8 cellular contexts compared by ENCODE assay signal in the genomic region with DNA sequence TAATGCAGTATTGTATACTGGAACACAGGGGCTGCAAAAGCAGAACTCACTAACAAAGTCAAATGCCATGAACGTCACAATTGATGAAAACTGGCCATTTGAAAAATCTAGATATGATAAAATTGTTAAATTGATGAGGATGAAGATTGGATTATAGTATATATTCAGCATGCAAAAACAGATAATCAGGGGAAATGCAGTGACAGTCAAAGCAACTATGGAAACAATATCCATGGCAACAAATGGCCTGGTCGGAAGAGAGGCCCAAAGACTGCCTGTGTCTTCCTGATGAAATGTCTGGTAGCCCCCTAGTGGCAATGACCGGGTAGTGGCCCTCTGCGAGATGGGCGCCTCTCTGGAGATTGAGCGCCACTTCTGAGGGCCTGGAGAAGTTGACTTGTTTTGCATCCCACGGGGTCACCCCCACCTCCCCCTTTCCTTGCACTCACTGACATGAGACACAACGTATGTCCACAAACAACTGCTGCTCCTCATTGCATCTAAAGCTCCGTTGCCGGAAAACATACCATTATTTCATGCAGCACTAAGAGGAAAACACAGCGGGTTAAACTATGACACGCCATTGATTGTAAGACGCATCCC. TPM values are rescaled to one million over a fixed set of nuclear protein-coding genes. Genes with fewer than 3 reads are reported as not detected.
DNase-seq lines count a peak whose midpoint lies in the region; ATAC-seq, FAIRE-seq and TF ChIP-seq lines count a peak whose summit lies in the region.

No MANE protein-coding gene starts in this region.

- intact Hi-C loops in mammary epithelial cell (cut with micrococcal nuclease), result no loop called here

- H3K27me3 ChIP-seq in mammary epithelial cell (ENCODE audit: insufficient read depth, low read length), result no peaks in the 10 kb centered on the region
- H3K27me3 ChIP-seq in keratinocyte (ENCODE audit: control insufficient read depth, extremely low read depth, insufficient read depth, low read length), result no peaks in the 10 kb centered on the region

- 0 out of 2 replicates have a peak overlapping the region, but pooled peaks have one; percentile 42 for H3K27ac Mint-ChIP-seq in WTC11

- H3K79me2 ChIP-seq in mammary epithelial cell (ENCODE audit: insufficient read depth, low read length) (no peaks in the 10 kb centered on the region), keratinocyte (ENCODE audit: control insufficient read depth, insufficient read depth, low read length) (no peaks in the 10 kb centered on the region)

- in situ Hi-C loops in mammary epithelial cell (cut with MboI; ENCODE audit: low sequenced_read_pairs in 2 of 2), result no loop called here

- H3K36me3 Mint-ChIP-seq in WTC11, result no peaks in the 10 kb centered on the region

- 45% methylated on average over 13 of the region's 13 CpGs for WGBS in mammary epithelial cell (ENCODE audit: low coverage, missing lambda C conversion rate)

- H3K4me2 ChIP-seq in mammary epithelial cell (ENCODE audit: insufficient read depth, low read depth, low read length), result no peak overlapping the region
- no peak overlapping the region for H3K4me2 ChIP-seq in keratinocyte (ENCODE audit: control insufficient read depth, extremely low read depth, insufficient read depth, low read depth, low read length)

- H3K36me3 ChIP-seq in mammary epithelial cell (ENCODE audit: insufficient read depth, low read length) (no peaks in the 10 kb centered on the region), keratinocyte (ENCODE audit: control insufficient read depth in 2 of 2, extremely low read depth in 1 of 2, insufficient read depth in 2 of 2, low read length in 2 of 2) (no peaks in the 10 kb centered on the region)

- H3K4me3 ChIP-seq in mammary epithelial cell (replicated peaks in 1 of 3; ENCODE audit: insufficient read depth in 1 of 3, low read depth in 2 of 3, low read length in 3 of 3) (no peak overlapping the region), keratinocyte (ENCODE audit: control insufficient read depth in 2 of 3, extremely low read depth in 1 of 3, insufficient read depth in 2 of 3, low read depth in 1 of 3, low read length in 3 of 3) (no peak overlapping the region)

- H3K27ac ChIP-seq in mammary epithelial cell (ENCODE audit: insufficient read depth, low read depth, low read length), result no peak overlapping the region
- H3K27ac ChIP-seq in keratinocyte (ENCODE audit: control insufficient read depth, insufficient read depth, low read length), result no peak overlapping the region

- BruUV-seq in mammary epithelial cell (replicated peaks; lab: Mats Ljungman, UMichigan), result no TSS peak

- H3K9me3 ChIP-seq in mammary epithelial cell (replicated peaks; ENCODE audit: insufficient read depth, low read length) (no peaks in the 10 kb centered on the region), keratinocyte (ENCODE audit: control insufficient read depth, low read depth, low read length) (no peaks in the 10 kb centered on the region)

- TF ChIP-seq CTCF in WTC11 (IDR thresholded peaks at IDR 0.05) (peak; percentile 90), mammary epithelial cell (conservative IDR thresholded peaks at IDR 0.05 in 1 of 2, IDR thresholded peaks at IDR 0.05 in 1 of 2; ENCODE audit: extremely low read depth in 1 of 2, insufficient read depth in 1 of 2, low read depth in 1 of 2, low read length in 2 of 2) (peak; percentile 95 to 98), keratinocyte (optimal IDR thresholded peaks at IDR 0.05 in 1 of 3, IDR thresholded peaks at IDR 0.05 in 1 of 3, conservative IDR thresholded peaks at IDR 0.05 in 1 of 3; ENCODE audit: extremely low read depth in 1 of 3, insufficient read depth in 2 of 3, low read length in 3 of 3) (peak; percentile 91 to 93 (median 92))

- peak; percentile 69 for FAIRE-seq in keratinocyte (lab: Jason Lieb, UNC)

- H3K4me1 ChIP-seq in mammary epithelial cell (ENCODE audit: insufficient read depth, low read length) (peaks cover 2% of the 10 kb centered on the region), keratinocyte (ENCODE audit: control insufficient read depth, extremely low read depth, insufficient read depth, low read length) (peaks cover 5% of the 10 kb centered on the region)

- H4K20me1 ChIP-seq in mammary epithelial cell (ENCODE audit: insufficient read depth, low read length) (no peaks in the 10 kb centered on the region), keratinocyte (ENCODE audit: control insufficient read depth, extremely low read depth, insufficient read depth, low read length) (no peaks in the 10 kb centered on the region)

- H3K9ac ChIP-seq in mammary epithelial cell (ENCODE audit: insufficient read depth, low read length), result no peak overlapping the region
- no peak overlapping the region for H3K9ac ChIP-seq in keratinocyte (ENCODE audit: control insufficient read depth, extremely low read depth, insufficient read depth, low read length)

- peak; percentile 87 for DNase-seq in AG08396 (ENCODE audit: low spot score)
- peak; percentile 51 for DNase-seq in NCI-H2196 treated with DMSO at 0.1 percent for 48 hours (lab: John Stamatoyannopoulos, UW; ENCODE audit: unreplicated experiment)
- DNase-seq in WTC11 (ENCODE audit: low spot score), result peak; percentile 84
- DNase-seq in mammary epithelial cell, result peak; percentile 71
- DNase-seq in keratinocyte (ENCODE audit: low read depth, low spot score), result no peak
- DNase-seq in stimulated activated CD4-positive, alpha-beta T cell treated with anti-CD3 and anti-CD28 coated beads, Interleukin-1b, Interleukin-23, amount 100 ng/mL, for 48 hours, result peak; percentile 66

- H3K27me3 Mint-ChIP-seq in WTC11 (ENCODE audit: low read depth), result no peaks in the 10 kb centered on the region

- no peak overlapping the region for H3K4me3 Mint-ChIP-seq in WTC11

- no peak overlapping the region for H2AFZ ChIP-seq in mammary epithelial cell (ENCODE audit: low read depth, low read length)
- no peak overlapping the region for H2AFZ ChIP-seq in keratinocyte (ENCODE audit: control insufficient read depth, low read length)

- ATAC-seq in GM19452 (IDR thresholded peaks at IDR 0.05; ENCODE audit: unreplicated experiment) (peak; percentile 56), WTC11 (peak; percentile 62), GM18907 (IDR thresholded peaks at IDR 0.05; ENCODE audit: unreplicated experiment) (no peak)

- H3K9me3 Mint-ChIP-seq in WTC11, result no peaks in the 10 kb centered on the region

- dilution Hi-C loops in mammary epithelial cell (cut with HindIII; ENCODE audit: low sequenced_read_pairs), result no loop called here
- dilution Hi-C loops in keratinocyte (cut with MboI; ENCODE audit: extremely low pct_ligation_motif_present, low sequenced_read_pairs), result loop anchor here (25.0 kb wide), 1 partner anchor 132 kb away; the partner anchor contains the start of genes MUCL3 and SFTA2

- no peaks in the 10 kb centered on the region for H3K9me1 ChIP-seq in keratinocyte (ENCODE audit: control insufficient read depth, extremely low read depth, insufficient read depth, low read length)

- CTCF ChIA-PET in WTC11 (lab: Charles Lee) (interaction anchor here (1.0 to 4.9 kb wide), 14 partner anchors 11 to 390 kb away, joined by 3 to 124 read pairs (median 6); partner anchors contain the start of genes MUCL3 and VARS2), mammary epithelial cell (lab: Charles Lee; ENCODE audit: low non-redundant PET) (interaction anchor here (0.9 to 1.6 kb wide), 2 partner anchors 153 to 406 kb away, joined by 3 to 5 read pairs; no protein-coding TSS in a partner anchor)

- peaks cover 25% of the 10 kb centered on the region for H3K4me1 Mint-ChIP-seq in WTC11

- POLR2A ChIA-PET in WTC11 (lab: Charles Lee), result no interaction called here

RNA-seq across cellular contexts. Expression of gene C6orf15, which starts 43.5 kb away (rescaled TPM):
- not detected in 3 replicates for total RNA-seq in WTC11 (2021)
- 1 to 10 TPM in 1 of 2 donors, not detected in 1; 9.3 TPM for total RNA-seq in mammary epithelial cell
- 0.24 TPM for polyA plus RNA-seq in mammary epithelial cell
- polyA minus RNA-seq in mammary epithelial cell, result not detected
- 0.08 to 0.35 TPM (median 0.30 TPM) in 3 replicates for polyA plus RNA-seq in keratinocyte
- polyA plus RNA-seq in keratinocyte (2011; ENCODE audit: low read depth), result 3.8 TPM
- 0.36 and 0.79 TPM in 2 replicates for polyA plus RNA-seq in keratinocyte (2011; cell fraction: cytosol; rRNA removed)
- 1.1 and 1.9 TPM in 2 replicates for polyA plus RNA-seq in keratinocyte (2011; cell fraction: nucleus; rRNA removed)
- polyA plus RNA-seq in keratinocyte (2012; ENCODE audit: low replicate concordance), result 0.39 and 17.1 TPM in 2 replicates
- polyA minus RNA-seq in keratinocyte, result not detected in 3 replicates
- polyA minus RNA-seq in keratinocyte (2011; cell fraction: cytosol; rRNA and poly(A)+ RNA removed), result not detected
- 1.2 TPM in 1 of 2 replicates, not detected in the other for polyA minus RNA-seq in keratinocyte (2011; cell fraction: nucleus; rRNA and poly(A)+ RNA removed)

RNA-seq across cellular contexts. Expression of gene PSORS1C1, which starts 45.8 kb away (rescaled TPM):
- total RNA-seq in WTC11 (2021), result 0.11 to 0.66 TPM (median 0.34 TPM) in 3 replicates
- total RNA-seq in mammary epithelial cell, result 10 to 100 TPM in 1 of 2 donors, 1 to 10 TPM in 1; 3.7 to 19.6 TPM
- polyA plus RNA-seq in mammary epithelial cell, result 3.3 TPM
- 6.3 TPM for polyA minus RNA-seq in mammary epithelial cell
- 3.6 to 9.4 TPM (median 5.7 TPM) in 3 replicates for polyA plus RNA-seq in keratinocyte
- 14.3 TPM for polyA plus RNA-seq in keratinocyte (2011; ENCODE audit: low read depth)
- 6.9 and 9.2 TPM in 2 replicates for polyA plus RNA-seq in keratinocyte (2011; cell fraction: cytosol; rRNA removed)
- 15.8 and 28.1 TPM in 2 replicates for polyA plus RNA-seq in keratinocyte (2011; cell fraction: nucleus; rRNA removed)
- polyA plus RNA-seq in keratinocyte (2012; ENCODE audit: low replicate concordance), result 6.0 and 34.2 TPM in 2 replicates
- 7.4 to 41.0 TPM (median 10.7 TPM) in 3 replicates for polyA minus RNA-seq in keratinocyte
- polyA minus RNA-seq in keratinocyte (2011; cell fraction: cytosol; rRNA and poly(A)+ RNA removed), result not detected
- polyA minus RNA-seq in keratinocyte (2011; cell fraction: nucleus; rRNA and poly(A)+ RNA removed), result 6.0 and 6.8 TPM in 2 replicates

RNA-seq across cellular contexts. Expression of gene CDSN, which starts 51.4 kb away (rescaled TPM):
- total RNA-seq in WTC11 (2021) (not detected in 3 replicates), mammary epithelial cell (1 to 10 TPM in 1 of 2 donors, under 1 TPM in 1; 0.80 to 1.2 TPM)
- polyA plus RNA-seq in mammary epithelial cell (2.8 TPM), keratinocyte (4.0 to 8.3 TPM (median 5.0 TPM) in 3 replicates)
- polyA minus RNA-seq in mammary epithelial cell (4.7 TPM), keratinocyte (4.0 to 15.3 TPM (median 5.6 TPM) in 3 replicates)
- 128 TPM for polyA plus RNA-seq in keratinocyte (2011; ENCODE audit: low read depth)
- 3.6 and 7.7 TPM in 2 replicates for polyA plus RNA-seq in keratinocyte (2011; cell fraction: cytosol; rRNA removed)
- 22.1 and 37.1 TPM in 2 replicates for polyA plus RNA-seq in keratinocyte (2011; cell fraction: nucleus; rRNA removed)
- polyA plus RNA-seq in keratinocyte (2012; ENCODE audit: low replicate concordance), result 10.7 and 646 TPM in 2 replicates
- 7.5 TPM for polyA minus RNA-seq in keratinocyte (2011; cell fraction: cytosol; rRNA and poly(A)+ RNA removed)
- polyA minus RNA-seq in keratinocyte (2011; cell fraction: nucleus; rRNA and poly(A)+ RNA removed), result 21.0 and 31.2 TPM in 2 replicates

RNA-seq across cellular contexts. Expression of gene MUC22, which starts 58.6 kb away (rescaled TPM):
- total RNA-seq in WTC11 (2021), result not detected in 3 replicates
- not detected for total RNA-seq in mammary epithelial cell
- not detected for polyA plus RNA-seq in mammary epithelial cell
- not detected for polyA minus RNA-seq in mammary epithelial cell
- polyA plus RNA-seq in keratinocyte, result not detected in 3 replicates
- polyA plus RNA-seq in keratinocyte (2011; ENCODE audit: low read depth), result not detected
- not detected in 2 replicates for polyA plus RNA-seq in keratinocyte (2011; cell fraction: cytosol; rRNA removed)
- not detected in 2 replicates for polyA plus RNA-seq in keratinocyte (2011; cell fraction: nucleus; rRNA removed)
- polyA plus RNA-seq in keratinocyte (2012; ENCODE audit: low replicate concordance), result not detected in 2 replicates
- not detected in 3 replicates for polyA minus RNA-seq in keratinocyte
- not detected for polyA minus RNA-seq in keratinocyte (2011; cell fraction: cytosol; rRNA and poly(A)+ RNA removed)
- not detected in 2 replicates for polyA minus RNA-seq in keratinocyte (2011; cell fraction: nucleus; rRNA and poly(A)+ RNA removed)
